ENCODE assay signal across 8 cellular contexts in the genomic region with DNA sequence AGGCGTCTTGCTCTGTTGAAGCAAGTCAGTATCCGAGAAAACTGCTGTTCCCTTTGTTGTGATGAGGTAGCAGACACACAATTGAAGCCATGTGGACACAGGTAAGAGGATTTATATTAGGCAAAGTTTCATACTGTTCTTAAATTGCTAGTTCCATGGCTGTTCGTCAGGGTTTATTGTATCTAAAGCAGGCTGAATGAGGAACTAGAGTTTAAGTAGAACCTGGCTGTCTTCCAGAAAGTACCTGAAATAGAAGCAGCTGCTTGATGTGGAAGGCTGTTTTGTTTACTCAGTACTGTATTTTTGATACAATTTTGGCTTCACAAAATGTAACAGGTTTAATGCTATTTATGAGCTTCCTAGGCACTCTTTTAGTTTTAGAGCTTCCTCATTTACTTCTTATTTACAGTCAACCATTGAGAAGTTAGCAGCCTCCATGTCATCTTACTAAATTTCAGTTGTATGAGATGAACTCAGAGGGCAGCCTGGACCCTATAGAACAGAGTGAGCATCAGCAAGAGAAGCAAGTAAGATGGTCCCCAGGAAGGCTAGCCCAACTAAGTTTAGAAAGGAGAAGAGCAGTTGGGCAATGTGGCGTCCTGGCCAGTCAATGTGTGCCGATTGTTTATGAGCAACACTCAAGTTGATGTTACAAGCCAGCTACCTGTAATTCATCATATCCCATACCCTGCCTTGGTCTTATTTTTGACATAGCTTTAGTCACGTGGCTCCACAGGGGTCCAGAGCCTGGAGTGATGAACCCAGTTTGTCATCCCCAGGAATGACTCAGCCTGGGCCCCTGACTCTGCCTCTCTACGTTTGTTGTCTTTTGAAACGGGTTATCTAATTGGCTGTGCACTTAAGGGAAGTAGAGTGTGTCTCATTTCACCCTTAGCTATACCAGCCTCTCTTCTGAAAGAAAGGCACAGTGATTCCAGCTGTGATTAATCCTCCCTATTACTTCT. TPM values are rescaled to one million over a fixed set of nuclear protein-coding genes. Genes with fewer than 3 reads are reported as not detected.
DNase-seq lines count a peak whose midpoint lies in the region; ATAC-seq, FAIRE-seq and TF ChIP-seq lines count a peak whose summit lies in the region.

No MANE protein-coding gene starts in this region.

- H3K4me1 ChIP-seq in OCI-LY7 (ENCODE audit: insufficient read depth, low read length, poor library complexity, severe bottlenecking): peaks cover 28% of the 10 kb centered on the region

- H3K9me3 ChIP-seq in OCI-LY7 (ENCODE audit: low read length): no peaks in the 10 kb centered on the region; the same call in 1 of the 2 replicates

- peak overlapping the region; percentile 67 for H3K27ac Mint-ChIP-seq in HFFc6

- H3K36me3 Mint-ChIP-seq in HFFc6 (ENCODE audit: low read depth): peaks cover 39% of the 10 kb centered on the region

- H4K20me1 ChIP-seq in OCI-LY7 (ENCODE audit: insufficient read depth, low read length): no peaks in the 10 kb centered on the region

- H3K36me3 ChIP-seq in OCI-LY7 (ENCODE audit: insufficient read depth, low read length): peaks cover 88% of the 10 kb centered on the region

- TF ChIP-seq CTCF in HFFc6 (IDR thresholded peaks at IDR 0.05): no peak
- no peak for TF ChIP-seq CTCF in OCI-LY7 (conservative IDR thresholded peaks at IDR 0.05; ENCODE audit: low read length)
- TF ChIP-seq CTCF in fibroblast of the aortic adventitia (IDR thresholded peaks at IDR 0.05; ENCODE audit: insufficient read depth, low read length): no peak
- no peak for TF ChIP-seq CTCF in lower leg skin (IDR thresholded peaks at IDR 0.05)

- H3K27me3 Mint-ChIP-seq in HFFc6 (ENCODE audit: insufficient read depth): no peaks in the 10 kb centered on the region; the same call in 1 of the 2 replicates

- CTCF ChIA-PET in OCI-LY7 (lab: Charles Lee; ENCODE audit: unreplicated experiment): interaction anchor here (0.7 kb wide), 1 partner anchor 51 kb away, joined by 3 read pairs; no protein-coding TSS in a partner anchor

- intact Hi-C loops in OCI-LY7 (cut with micrococcal nuclease; ENCODE audit: unreplicated experiment) (no loop called here), lower leg skin (cut with DNase I; ENCODE audit: low total_unique reads) (loop anchor here (2.0 kb wide), 1 partner anchor 15 kb away; no protein-coding TSS in a partner anchor)

- WGBS in lower leg skin, 2 donors: 87 to 88% methylated on average over 8 of the region's 8 CpGs

- H2AFZ ChIP-seq in OCI-LY7 (ENCODE audit: low read length): peak overlapping the region; percentile 53

- peak overlapping the region; percentile 88 for H3K27ac ChIP-seq in OCI-LY7 (ENCODE audit: low read depth, low read length, poor library complexity, severe bottlenecking)

- no peak for FAIRE-seq in GM12892 (lab: Jason Lieb, UNC)

- peak overlapping the region; percentile 69 for H3K4me2 ChIP-seq in OCI-LY7 (ENCODE audit: low read length)

- H3K79me2 ChIP-seq in OCI-LY7 (ENCODE audit: insufficient read depth, low read depth, low read length): no peaks in the 10 kb centered on the region

- no peak for TF ChIP-seq POLR2A in GM18505 (IDR thresholded peaks at IDR 0.05; ENCODE audit: borderline replicate concordance, extremely low read depth, insufficient read depth, insufficient read length)
- no peak for TF ChIP-seq POLR2A in lower leg skin (IDR thresholded peaks at IDR 0.05)
- no peak for TF ChIP-seq POLR2A in GM12892 (IDR thresholded peaks at IDR 0.05; ENCODE audit: low read depth, low read length)

- DNase-seq in AG20443 (ENCODE audit: low spot score): peak; percentile 21
- peak; percentile 53 for DNase-seq in HFFc6
- DNase-seq in OCI-LY7 (ENCODE audit: low spot score): peak; percentile 72
- peak; percentile 37 for DNase-seq in fibroblast of the aortic adventitia (ENCODE audit: low read depth)
- DNase-seq in left lobe of liver (ENCODE audit: low spot score): no peak
- DNase-seq in lower leg skin (ENCODE audit: low spot score in 2 of 2): no peak
- no peak for DNase-seq in GM12892 (ENCODE audit: insufficient read length)

- BruUV-seq in OCI-LY7 (replicated peaks; lab: Mats Ljungman, UMichigan): no TSS peak

- ATAC-seq in GM18505 (IDR thresholded peaks at IDR 0.05; ENCODE audit: unreplicated experiment) (no peak), left lobe of liver (no peak)

- H3K4me1 Mint-ChIP-seq in HFFc6 (ENCODE audit: low read depth): peaks cover 13% of the 10 kb centered on the region

- no peaks in the 10 kb centered on the region for H3K9me3 Mint-ChIP-seq in HFFc6

- POLR2A ChIA-PET in OCI-LY7 (lab: Charles Lee): interaction anchor here (0.6 to 2.5 kb wide), 7 partner anchors 10 to 54 kb away, joined by 3 to 12 read pairs (median 4); partner anchors contain the start of genes ARL2BP, PSME3IP1 and RSPRY1

- no peaks in the 10 kb centered on the region for H3K9me2 ChIP-seq in OCI-LY7 (ENCODE audit: insufficient read depth, low read length)

- H3K4me3 Mint-ChIP-seq in HFFc6: no peak overlapping the region

- peak overlapping the region; percentile 33 for H3K4me3 ChIP-seq in OCI-LY7 (ENCODE audit: low read depth, low read length, poor library complexity, severe bottlenecking)
- H3K4me3 ChIP-seq in fibroblast of the aortic adventitia (ENCODE audit: low read depth, low read length): no peak overlapping the region
- no peak overlapping the region for H3K4me3 ChIP-seq in lower leg skin (ENCODE audit: low read depth, poor library complexity, severe bottlenecking)

RNA-seq across cellular contexts. Expression of gene ARL2BP, which starts 9.6 kb away (rescaled TPM):
- 10 to 100 TPM; 70.3 to 80.0 (median 76.7) TPM for total RNA-seq in HFFc6 (2021; fragmentation: NEBNext Ultra II Directional; extraction: Animal tissue kit (Norgen Biotek cat#: 25700))
- total RNA-seq in OCI-LY7 (2014; rRNA removed; shearing (Covaris generic)): 25.4 and 26.6 TPM in 2 replicates
- total RNA-seq in OCI-LY7 (2022) (31.2 and 35.7 TPM in 2 replicates), fibroblast of the aortic adventitia (ENCODE audit: low replicate concordance) (65.3 and 127 TPM in 2 replicates), left lobe of liver (17.1 TPM), lower leg skin (10 to 100 TPM; 36.3 to 62.6 (median 48.0) TPM)
- 20.3 TPM for polyA plus RNA-seq in GM12892 (2012; ENCODE audit: missing spikeins)

RNA-seq across cellular contexts. Expression of gene PLLP, which starts 49.1 kb away (rescaled TPM):
- total RNA-seq in HFFc6 (2021; fragmentation: NEBNext Ultra II Directional; extraction: Animal tissue kit (Norgen Biotek cat#: 25700)): not detected
- total RNA-seq in OCI-LY7 (2014; rRNA removed; shearing (Covaris generic)): 0.08 and 0.22 TPM in 2 replicates
- not detected in 2 replicates for total RNA-seq in OCI-LY7 (2022)
- total RNA-seq in fibroblast of the aortic adventitia (ENCODE audit: low replicate concordance): under 0.01 TPM in 1 of 2 replicates, not detected in the other
- 7.5 TPM for total RNA-seq in left lobe of liver
- 100 to 1,000 TPM in 3 of 4 donors, 10 to 100 TPM in 1; 58.4 to 241 (median 218) TPM for total RNA-seq in lower leg skin
- 0.64 TPM for polyA plus RNA-seq in GM12892 (2012; ENCODE audit: missing spikeins)

RNA-seq across cellular contexts. Expression of gene RSPRY1, which starts 49.3 kb away (rescaled TPM):
- 10 to 100 TPM; 38.8 to 51.9 (median 47.7) TPM for total RNA-seq in HFFc6 (2021; fragmentation: NEBNext Ultra II Directional; extraction: Animal tissue kit (Norgen Biotek cat#: 25700))
- 17.1 and 25.6 TPM in 2 replicates for total RNA-seq in OCI-LY7 (2014; rRNA removed; shearing (Covaris generic))
- total RNA-seq in OCI-LY7 (2022) (25.2 and 29.7 TPM in 2 replicates), fibroblast of the aortic adventitia (ENCODE audit: low replicate concordance) (27.5 and 49.8 TPM in 2 replicates), left lobe of liver (18.1 TPM), lower leg skin (10 to 100 TPM; 23.8 to 31.2 (median 26.8) TPM)
- 26.7 TPM for polyA plus RNA-seq in GM12892 (2012; ENCODE audit: missing spikeins)

RNA-seq across cellular contexts. Expression of gene PSME3IP1, which starts 49.6 kb away (rescaled TPM):
- 10 to 100 TPM; 55.9 to 85.0 (median 76.5) TPM for total RNA-seq in HFFc6 (2021; fragmentation: NEBNext Ultra II Directional; extraction: Animal tissue kit (Norgen Biotek cat#: 25700))
- total RNA-seq in OCI-LY7 (2014; rRNA removed; shearing (Covaris generic)): 89.5 and 111 TPM in 2 replicates
- 152 and 157 TPM in 2 replicates for total RNA-seq in OCI-LY7 (2022)
- 61.7 and 71.5 TPM in 2 replicates for total RNA-seq in fibroblast of the aortic adventitia (ENCODE audit: low replicate concordance)
- 26.6 TPM for total RNA-seq in left lobe of liver
- 10 to 100 TPM; 38.8 to 68.9 (median 64.9) TPM for total RNA-seq in lower leg skin
- 123 TPM for polyA plus RNA-seq in GM12892 (2012; ENCODE audit: missing spikeins)

Comparison
In these comparisons a context has a peak if more than half of its experiments do, and no peak if none do; other contexts are left out.
1. DNase-seq: peak in AG20443 (single experiment), HFFc6 (single experiment), OCI-LY7 (single experiment) and fibroblast of the aortic adventitia (single experiment); none in left lobe of liver (single experiment), lower leg skin (0 of 2) and GM12892 (single experiment).